Comparison of ENCODE assay signal across 8 cellular contexts in genomic region chr12:14157129-14157747, GRCh38.
DNase-seq lines count a peak whose midpoint lies in the region; ATAC-seq and TF ChIP-seq lines count a peak whose summit lies in the region.
"Had no signal": no experiment of that assay in that cellular context is flagged by ENCODE, and none has a peak within 500 bp of the region (broad histone marks: within the 10 kb centered on the region; RNA-seq: fewer than 3 reads in every experiment).

No MANE protein-coding gene starts in this region.

- no peak for DNase-seq in naive thymus-derived CD4-positive, alpha-beta T cell
- DNase-seq in kidney glomerular epithelial cell (lab: John Stamatoyannopoulos, UW): no peak
- DNase-seq in tibial nerve (ENCODE audit: low spot score in 2 of 2): no peak
- no peak for DNase-seq in iPS-NIHi11 (ENCODE audit: low spot score)
- DNase-seq: SIG-M5 had no signal

- H3K9me3 Mint-ChIP-seq in naive thymus-derived CD4-positive, alpha-beta T cell: peaks cover 0 to 5% (median 0%) of the 10 kb centered on the region in 11 donors

- H3K27me3 ChIP-seq in naive thymus-derived CD4-positive, alpha-beta T cell (ENCODE audit: control insufficient read depth in 2 of 2, insufficient read depth in 2 of 2, low read length in 2 of 2): no peaks in the 10 kb centered on the region
- no peaks in the 10 kb centered on the region for H3K27me3 ChIP-seq in tibial nerve

- no peaks in the 10 kb centered on the region for H3K9me3 ChIP-seq in naive thymus-derived CD4-positive, alpha-beta T cell (ENCODE audit: control insufficient read depth in 2 of 3, low read length in 3 of 3)
- H3K9me3 ChIP-seq in tibial nerve: no peaks in the 10 kb centered on the region

- no peak overlapping the region for H3K4me3 Mint-ChIP-seq in naive thymus-derived CD4-positive, alpha-beta T cell

- H3K4me1 Mint-ChIP-seq in naive thymus-derived CD4-positive, alpha-beta T cell: no peaks in the 10 kb centered on the region

- TF ChIP-seq EP300 in tibial nerve (IDR thresholded peaks at IDR 0.05): no peak

- H3K27ac Mint-ChIP-seq in naive thymus-derived CD4-positive, alpha-beta T cell: no peak overlapping the region

- H3K27me3 Mint-ChIP-seq in naive thymus-derived CD4-positive, alpha-beta T cell: peaks cover 0 to 18% (median 5%) of the 10 kb centered on the region in 5 donors

- no peaks in the 10 kb centered on the region for H3K4me1 ChIP-seq in naive thymus-derived CD4-positive, alpha-beta T cell (ENCODE audit: control insufficient read depth in 2 of 2, insufficient read depth in 2 of 2, low read length in 2 of 2)
- no peaks in the 10 kb centered on the region for H3K4me1 ChIP-seq in tibial nerve

- no peaks in the 10 kb centered on the region for H3K36me3 ChIP-seq in naive thymus-derived CD4-positive, alpha-beta T cell (ENCODE audit: control insufficient read depth in 2 of 3, insufficient read depth in 3 of 3, low read length in 3 of 3)
- H3K36me3 ChIP-seq in tibial nerve: no peaks in the 10 kb centered on the region

- TF ChIP-seq POLR2A in tibial nerve (IDR thresholded peaks at IDR 0.05): no peak

- no peak overlapping the region for H3K4me3 ChIP-seq in naive thymus-derived CD4-positive, alpha-beta T cell (ENCODE audit: low read length)
- H3K4me3 ChIP-seq in tibial nerve: no peak overlapping the region

- intact Hi-C loops in naive thymus-derived CD4-positive, alpha-beta T cell (cut with micrococcal nuclease): no loop called here

- ATAC-seq in GM18873 (IDR thresholded peaks at IDR 0.05; ENCODE audit: low FRiP score, unreplicated experiment) (peak; percentile 99), GM21717 (IDR thresholded peaks at IDR 0.05; ENCODE audit: unreplicated experiment) (peak; percentile 97), HG03432 (IDR thresholded peaks at IDR 0.05; ENCODE audit: unreplicated experiment) (peak; percentile 98)
- peak; percentile 51 for ATAC-seq in naive thymus-derived CD4-positive, alpha-beta T cell

- TF ChIP-seq CTCF in tibial nerve (IDR thresholded peaks at IDR 0.05): no peak

- WGBS in tibial nerve, 2 donors: 84 to 92% methylated on average over 3 of the region's 3 CpGs

- POLR2A ChIA-PET in naive thymus-derived CD4-positive, alpha-beta T cell (lab: Charles Lee): no interaction called here

- H3K36me3 Mint-ChIP-seq in naive thymus-derived CD4-positive, alpha-beta T cell: peaks cover 0 to 3% (median 0%) of the 10 kb centered on the region in 5 donors

- no peak overlapping the region for H3K27ac ChIP-seq in naive thymus-derived CD4-positive, alpha-beta T cell (ENCODE audit: low read depth, low read length)
- peak overlapping the region in 1 of 4 donors; percentile 41 for H3K27ac ChIP-seq in tibial nerve

- CTCF ChIA-PET in naive thymus-derived CD4-positive, alpha-beta T cell (lab: Charles Lee): interaction anchor here (1.2 kb wide), 1 partner anchor 10 kb away, joined by 4 read pairs; no protein-coding TSS in a partner anchor
